8 cellular contexts compared by ENCODE assay signal in the genomic region with DNA sequence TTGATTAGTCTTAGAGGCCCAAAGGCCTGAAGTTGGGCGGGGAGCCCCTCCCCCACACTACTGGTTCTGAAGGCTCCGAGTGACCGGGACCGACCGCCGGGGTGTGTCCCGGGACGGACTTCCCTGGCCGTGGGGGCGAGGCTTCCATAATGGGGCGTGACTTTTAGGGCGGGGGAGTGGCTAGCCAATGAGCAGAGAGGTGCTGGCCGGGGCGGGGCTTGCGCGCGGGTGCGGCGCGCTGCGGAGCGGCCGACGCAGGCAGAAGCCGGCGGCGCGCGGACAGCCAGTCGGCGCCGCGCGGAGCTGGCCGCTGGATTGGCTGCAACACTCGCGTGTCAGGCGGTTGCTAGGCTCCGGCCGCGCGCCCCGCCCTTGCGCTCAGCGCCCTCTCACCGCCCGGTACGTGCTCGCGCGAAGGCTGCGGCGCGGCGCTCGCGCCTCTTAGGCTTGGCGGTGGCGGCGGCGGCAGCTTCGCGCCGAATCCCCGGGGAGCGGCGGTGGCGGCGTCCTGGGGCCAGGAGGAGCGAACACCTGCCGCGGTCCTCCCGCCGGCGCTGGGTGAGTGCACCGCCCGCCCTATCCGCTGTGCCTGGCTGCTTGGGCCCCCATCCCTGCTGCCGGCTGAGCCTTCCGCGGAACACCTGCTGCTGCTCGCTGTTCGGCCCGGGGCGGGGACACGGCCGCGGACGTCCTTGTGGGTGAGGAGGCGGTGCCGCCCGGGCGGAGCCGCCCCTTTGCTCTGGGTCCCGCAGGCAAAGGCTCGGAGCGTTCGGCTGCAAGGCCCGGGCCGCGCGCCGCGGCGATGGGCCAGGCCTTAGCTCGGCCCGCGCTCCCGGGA. TPM values are rescaled to one million over a fixed set of nuclear protein-coding genes. Genes with fewer than 3 reads are reported as not detected.
DNase-seq lines count a peak whose midpoint lies in the region; ATAC-seq and TF ChIP-seq lines count a peak whose summit lies in the region.

A gene (plus strand): TSS at position 392 of the 838 bp plus-strand sequence. CDS start 40,268 bp downstream, outside the sequence.

- H3K36me3 ChIP-seq in psoas muscle (ENCODE audit: insufficient read depth in 1 of 2, low read depth in 1 of 2) = no peaks in the 10 kb centered on the region
- no peaks in the 10 kb centered on the region for H3K36me3 ChIP-seq in urinary bladder (ENCODE audit: insufficient read depth)

- H3K4me1 ChIP-seq in psoas muscle (peaks cover 24% of the 10 kb centered on the region), urinary bladder (ENCODE audit: insufficient read depth) (no peaks in the 10 kb centered on the region)

- peak within 1 kb of the TSS; percentile 96 for H3K27ac ChIP-seq in angular gyrus (ENCODE audit: low read depth, low read length)
- H3K27ac ChIP-seq in psoas muscle = peak within 1 kb of the TSS; percentile 98
- H3K27ac ChIP-seq in urinary bladder (ENCODE audit: low read depth) = peak within 1 kb of the TSS; percentile 96

- H3K4me3 ChIP-seq in psoas muscle = peak within 1 kb of the TSS; percentile 83
- H3K4me3 ChIP-seq in urinary bladder (ENCODE audit: low read depth, low read length) = peak within 1 kb of the TSS; percentile 56

- intact Hi-C loops in left ventricle myocardium superior (cut with micrococcal nuclease) (no loop called here), psoas muscle (cut with DNase I) (loop anchor here (2.0 to 5.0 kb wide), 2 partner anchors 31 to 47 kb away; no protein-coding TSS in a partner anchor)

- DNase-seq in NCI-H187 treated with DMSO at 0.1 percent for 48 hours (lab: John Stamatoyannopoulos, UW) (peak; percentile 43), T-helper 2 cell (peak; percentile 92 to 99 (median 92)), left ventricle myocardium superior (peak; percentile 99), psoas muscle (peak; percentile 98 to 99)

- WGBS in psoas muscle, 3 donors = 0 to 1% (median 1%) methylated on average over 63 to 109 of the region's 109 CpGs
- WGBS in urinary bladder = under 1% methylated on average over 107 of the region's 109 CpGs

- H3K27me3 ChIP-seq in psoas muscle (ENCODE audit: insufficient read depth in 3 of 3, low read length in 2 of 3) = no peaks in the 10 kb centered on the region

- peak; percentile 86 for ATAC-seq in GM18502 (IDR thresholded peaks at IDR 0.05; ENCODE audit: poor library complexity, unreplicated experiment)
- ATAC-seq in HG02943 (IDR thresholded peaks at IDR 0.05; ENCODE audit: low read depth, unreplicated experiment) = peak; percentile 77
- peak; percentile 86 for ATAC-seq in left ventricle myocardium superior
- peak; percentile 81 to 87 (median 83) for ATAC-seq in psoas muscle

- TF ChIP-seq CTCF in psoas muscle (IDR thresholded peaks at IDR 0.05) = no peak

- H3K9me3 ChIP-seq in psoas muscle = no peaks in the 10 kb centered on the region

RNA-seq across cellular contexts. Expression of the gene that starts here (rescaled TPM):
- total RNA-seq in left ventricle myocardium superior = 144 TPM
- 100 to 1,000 TPM in 3 of 4 donors, 10 to 100 TPM in 1; 67.6 to 159 (median 139) TPM for total RNA-seq in psoas muscle
- polyA plus RNA-seq in psoas muscle = 10 to 100 TPM; 35.1 to 73.2 (median 42.1) TPM
- 34.1 TPM for total RNA-seq in urinary bladder
- 58.7 TPM for polyA plus RNA-seq in urinary bladder

Comparison
In these comparisons a context has a peak if more than half of its experiments do, and no peak if none do; other contexts are left out.
1. Peak in every context shown above with its lines: DNase-seq, ATAC-seq, H3K4me3 ChIP-seq and H3K27ac ChIP-seq.
2. DNase-seq: peak in every context shown above with its lines; median percentile 99 in left ventricle myocardium superior; 98 in psoas muscle; 92 in T-helper 2 cell; 43 in NCI-H187 treated with DMSO at 0.1 percent for 48 hours.